10 cellular contexts compared by ENCODE assay signal in genomic region chr3:16723994-16724393, GRCh38.
DNase-seq lines count a peak whose midpoint lies in the region; ATAC-seq and TF ChIP-seq lines count a peak whose summit lies in the region.
"Had no signal": no experiment of that assay in that cellular context is flagged by ENCODE, and none has a peak within 500 bp of the region (broad histone marks: within the 10 kb centered on the region; RNA-seq: fewer than 3 reads in every experiment).

No MANE protein-coding gene starts in this region.

- no peaks in the 10 kb centered on the region for H3K27me3 Mint-ChIP-seq in GM23338 (ENCODE audit: insufficient read depth, low read depth, poor library complexity)
- H3K27me3 Mint-ChIP-seq in T-helper 17 cell = peaks cover 10% of the 10 kb centered on the region

- TF ChIP-seq CTCF in 22Rv1 (IDR thresholded peaks at IDR 0.05) (peak; percentile 30; the same call in 1 of the 2 replicates), GM23338 (conservative IDR thresholded peaks at IDR 0.05; ENCODE audit: low read depth in 2 of 2) (peak; percentile 41 to 52), SK-N-SH (IDR thresholded peaks at IDR 0.05) (0 out of 2 replicates have a peak, but pooled peaks have one; percentile 17), hepatocyte (IDR thresholded peaks at IDR 0.05; ENCODE audit: poor library complexity) (no peak)

- DNase-seq in GM23338 (ENCODE audit: low spot score) (peak; percentile 85), SK-N-SH (no peak), hepatocyte (ENCODE audit: low spot score) (peak; percentile 12), NCI-H748 treated with DMSO at 0.1 percent for 48 hours (lab: John Stamatoyannopoulos, UW) (no peak), T-helper 17 cell (no peak)
- DNase-seq in stimulated activated naive CD8-positive, alpha-beta T cell treated with anti-CD3 and anti-CD28 coated beads, Interleukin-15, Interleukin-2, amounts not matched to agents 100 U/mL and 50 U/mL, for 24 hours = no peak
- DNase-seq: activated T-cell treated with anti-CD3 and anti-CD28 coated beads, Interleukin-2, amount 50 U/mL, for 1 hour had no signal

- H3K9me3 ChIP-seq in SK-N-SH = no peaks in the 10 kb centered on the region
- no peaks in the 10 kb centered on the region for H3K9me3 ChIP-seq in hepatocyte (ENCODE audit: low read depth)
- no peaks in the 10 kb centered on the region for H3K9me3 ChIP-seq in T-helper 17 cell (ENCODE audit: control insufficient read depth, low read length, poor library complexity, severe bottlenecking)

- POLR2A ChIA-PET in SK-N-SH (lab: Yijun Ruan, JAX) = no interaction called here

- H3K79me2 ChIP-seq in GM23338 (replicated peaks; ENCODE audit: insufficient read depth) (no peaks in the 10 kb centered on the region), SK-N-SH (ENCODE audit: insufficient read depth) (no peaks in the 10 kb centered on the region), hepatocyte (no peaks in the 10 kb centered on the region)

- TF ChIP-seq RAD21 in SK-N-SH (IDR thresholded peaks at IDR 0.05; ENCODE audit: low read length) = no peak

- no peak overlapping the region for H3K4me2 ChIP-seq in GM23338
- H3K4me2 ChIP-seq in SK-N-SH = no peak overlapping the region
- no peak overlapping the region for H3K4me2 ChIP-seq in hepatocyte

- TF ChIP-seq EP300 in SK-N-SH (IDR thresholded peaks at IDR 0.05; ENCODE audit: borderline replicate concordance in 1 of 2, low read depth in 1 of 2, low read length in 1 of 2) = no peak

- H3K27ac Mint-ChIP-seq in GM23338 (no peak overlapping the region), T-helper 17 cell (no peak overlapping the region)
- H3K27ac Mint-ChIP-seq: CD14-positive monocyte had no signal

- H3K9me3 Mint-ChIP-seq in GM23338 = peaks cover 20% of the 10 kb centered on the region

- H3K4me1 ChIP-seq in GM23338 (ENCODE audit: insufficient read depth) (peaks cover 9% of the 10 kb centered on the region; the same call in 1 of the 2 replicates), SK-N-SH (ENCODE audit: control insufficient read depth in 1 of 2, insufficient read depth in 2 of 2, low read depth in 1 of 2, low read length in 1 of 2) (peaks cover 0 to 7% of the 10 kb centered on the region in 2 experiments; a peak in 1 of 4 replicates), hepatocyte (ENCODE audit: insufficient read depth) (no peaks in the 10 kb centered on the region)

- WGBS in SK-N-SH (ENCODE audit: low lambda C conversion rate) = 94% methylated on average over 2 of the region's 2 CpGs
- 93% methylated on average over 2 of the region's 2 CpGs for WGBS in hepatocyte (ENCODE audit: low lambda C conversion rate, missing lambda C conversion rate)

- H3K27me3 ChIP-seq in GM23338 (ENCODE audit: insufficient read depth) (no peaks in the 10 kb centered on the region), SK-N-SH (ENCODE audit: insufficient read depth) (no peaks in the 10 kb centered on the region), hepatocyte (no peaks in the 10 kb centered on the region)

- H3K36me3 Mint-ChIP-seq in GM23338 (ENCODE audit: low read depth) (peaks cover 17% of the 10 kb centered on the region), T-helper 17 cell (ENCODE audit: low read depth) (peaks cover 2% of the 10 kb centered on the region)
- H3K36me3 Mint-ChIP-seq: CD14-positive monocyte had no signal

- no peak overlapping the region for H2AFZ ChIP-seq in GM23338
- no peak overlapping the region for H2AFZ ChIP-seq in SK-N-SH (ENCODE audit: low read depth)
- H2AFZ ChIP-seq in hepatocyte = no peak overlapping the region

- peaks cover 11% of the 10 kb centered on the region; the same call in 2 of the 3 replicates for H3K4me1 Mint-ChIP-seq in GM23338
- H3K4me1 Mint-ChIP-seq in T-helper 17 cell = no peaks in the 10 kb centered on the region

- H3K27ac ChIP-seq in 22Rv1 (no peak overlapping the region), GM23338 (ENCODE audit: low read depth) (no peak overlapping the region), SK-N-SH (ENCODE audit: low read depth in 2 of 2, low read length in 1 of 2) (no peak overlapping the region), hepatocyte (no peak overlapping the region)

- H3K36me3 ChIP-seq in GM23338 (ENCODE audit: insufficient read depth) = peaks cover 14% of the 10 kb centered on the region
- no peaks in the 10 kb centered on the region for H3K36me3 ChIP-seq in SK-N-SH (replicated peaks in 1 of 2; ENCODE audit: control insufficient read depth in 1 of 2, insufficient read depth in 2 of 2, low read length in 1 of 2)
- H3K36me3 ChIP-seq in hepatocyte (replicated peaks; ENCODE audit: insufficient read depth, low read depth) = no peaks in the 10 kb centered on the region

- ATAC-seq in GM23338 = peak; percentile 99
- ATAC-seq in stimulated activated naive CD8-positive, alpha-beta T cell treated with anti-CD3 and anti-CD28 coated beads, Interleukin-15, Interleukin-2, amounts not matched to agents 100 U/mL and 50 U/mL, for 24 hours = no peak
- ATAC-seq in HG03457 (IDR thresholded peaks at IDR 0.05; ENCODE audit: unreplicated experiment) = no peak
- no peak for ATAC-seq in T-helper 17 cell

- no peaks in the 10 kb centered on the region for H3F3A ChIP-seq in GM23338 (replicated peaks; ENCODE audit: low read depth)
- H3F3A ChIP-seq in SK-N-SH (replicated peaks; ENCODE audit: insufficient read depth) = no peaks in the 10 kb centered on the region

- CTCF ChIA-PET in SK-N-SH (lab: Yijun Ruan, JAX) = no interaction called here

- no peak overlapping the region for H3K4me3 ChIP-seq in GM23338
- no peak overlapping the region for H3K4me3 ChIP-seq in SK-N-SH (ENCODE audit: low read depth in 2 of 2, low read length in 1 of 2)
- H3K4me3 ChIP-seq in hepatocyte = no peak overlapping the region

- H3K9me2 ChIP-seq in GM23338 (ENCODE audit: insufficient read depth) (peaks cover 6% of the 10 kb centered on the region; the same call in 1 of the 2 replicates), SK-N-SH (no peaks in the 10 kb centered on the region), hepatocyte (replicated peaks; ENCODE audit: insufficient read depth) (no peaks in the 10 kb centered on the region)

- no peak overlapping the region for H3K9ac ChIP-seq in SK-N-SH

- H4K20me1 ChIP-seq in GM23338 (replicated peaks; ENCODE audit: insufficient read depth) (no peaks in the 10 kb centered on the region), SK-N-SH (ENCODE audit: insufficient read depth) (no peaks in the 10 kb centered on the region), hepatocyte (ENCODE audit: insufficient read depth, poor library complexity, severe bottlenecking) (no peaks in the 10 kb centered on the region)

- H3K4me3 Mint-ChIP-seq in GM23338 (no peak overlapping the region), T-helper 17 cell (no peak overlapping the region)
- H3K4me3 Mint-ChIP-seq: CD14-positive monocyte had no signal

TF ChIP-seq in GM23338, 12 proteins besides CTCF, POLR2A, EP300 and RAD21:
- TF ChIP-seq NANOG (IDR thresholded peaks at IDR 0.05; ENCODE audit: borderline replicate concordance) (0 out of 2 replicates have a peak, but pooled peaks have one; percentile 4), JUNB (IDR thresholded peaks at IDR 0.05; ENCODE audit: unreplicated experiment) (no peak)

TF ChIP-seq in SK-N-SH, 30 proteins besides CTCF, POLR2A, EP300 and RAD21 (continues in another document):
- TF ChIP-seq TEAD4 (IDR thresholded peaks at IDR 0.05; ENCODE audit: borderline replicate concordance, insufficient read depth) = no peak
- TF ChIP-seq EZH2phosphoT487 (IDR thresholded peaks at IDR 0.05; ENCODE audit: borderline replicate concordance, low read depth) = no peak
- no peak for TF ChIP-seq CHD2 (IDR thresholded peaks at IDR 0.05; ENCODE audit: low read length, partially characterized antibody)
- TF ChIP-seq FOXJ3 (CRISPR knock-in tag; IDR thresholded peaks at IDR 0.05) = no peak
- no peak for TF ChIP-seq JUND (IDR thresholded peaks at IDR 0.05)
- TF ChIP-seq MAX (IDR thresholded peaks at IDR 0.05; ENCODE audit: low read depth) = no peak
- TF ChIP-seq POLR2AphosphoS5 (IDR thresholded peaks at IDR 0.05; ENCODE audit: low read depth, low read length) = no peak
- no peak for TF ChIP-seq NRF1 (IDR thresholded peaks at IDR 0.05; ENCODE audit: low read depth, low read length)
- TF ChIP-seq PBX3 (IDR thresholded peaks at IDR 0.05) = no peak
- TF ChIP-seq USF1 (IDR thresholded peaks at IDR 0.05; ENCODE audit: borderline replicate concordance, low read depth) = no peak
- TF ChIP-seq USF2 (IDR thresholded peaks at IDR 0.05; ENCODE audit: borderline replicate concordance, low read depth, low read length) = no peak
- no peak for TF ChIP-seq RCOR1 (IDR thresholded peaks at IDR 0.05; ENCODE audit: low read length)
- TF ChIP-seq ELF1 (IDR thresholded peaks at IDR 0.05) = no peak

Comparison
In these comparisons a context has a peak if more than half of its experiments do, and no peak if none do; other contexts are left out.
1. DNase-seq: peak in GM23338 (single experiment) and hepatocyte (single experiment); none in SK-N-SH (single experiment), stimulated activated naive CD8-positive, alpha-beta T cell treated with anti-CD3 and anti-CD28 coated beads, Interleukin-15, Interleukin-2, amounts not matched to agents 100 U/mL and 50 U/mL, for 24 hours (single experiment), NCI-H748 treated with DMSO at 0.1 percent for 48 hours (single experiment) and T-helper 17 cell (0 of 3).